2 cellular contexts compared by ENCODE assay signal in the genomic region with DNA sequence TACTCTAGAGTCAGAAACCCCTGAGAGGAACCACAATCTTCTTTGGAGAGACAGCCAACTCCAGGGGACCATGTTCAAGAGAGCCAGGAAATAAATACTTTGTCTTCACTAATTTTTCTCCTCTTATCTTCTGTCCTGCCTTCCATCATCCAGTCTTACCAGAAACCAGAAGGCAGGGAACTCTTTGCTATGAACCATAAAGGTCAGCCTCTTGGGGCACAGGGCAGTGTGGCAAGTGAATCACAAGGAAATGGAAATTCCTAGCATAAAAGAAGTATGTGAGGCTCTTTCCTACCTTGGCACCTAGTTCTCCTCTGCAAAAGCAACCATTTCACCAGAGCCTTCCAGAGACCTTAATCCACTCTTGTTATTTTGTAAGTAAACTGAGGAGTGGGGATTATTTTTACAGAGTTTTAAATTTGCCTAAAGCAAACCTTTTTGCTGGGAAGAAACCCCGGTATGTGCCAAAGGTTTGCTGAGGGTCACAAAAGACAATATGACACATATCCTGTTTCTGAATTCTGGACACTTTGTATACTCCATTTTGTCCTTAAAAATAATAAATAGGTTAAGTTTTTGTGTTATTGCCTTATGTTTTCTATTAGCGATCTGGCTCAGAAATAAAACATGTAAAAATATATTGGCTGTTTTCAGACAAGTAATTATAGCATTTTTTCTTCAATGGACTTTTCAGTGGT.
A peak's percentile ranks its signal among the peaks of the same experiment; 100 is the strongest.
TF ChIP-seq lines count a peak whose summit lies in the region.

No MANE protein-coding gene starts in this region.

TF ChIP-seq in HCT116, 20 proteins besides CTCF, POLR2A, EP300 and RAD21:
- peak; percentile 15; the same call in 1 of the 2 replicates for TF ChIP-seq FOSL1 (IDR thresholded peaks at IDR 0.05; ENCODE audit: low read depth)
- no peak for TF ChIP-seq EGR1 (IDR thresholded peaks at IDR 0.05; ENCODE audit: low read depth)
- TF ChIP-seq, protein P1, sequence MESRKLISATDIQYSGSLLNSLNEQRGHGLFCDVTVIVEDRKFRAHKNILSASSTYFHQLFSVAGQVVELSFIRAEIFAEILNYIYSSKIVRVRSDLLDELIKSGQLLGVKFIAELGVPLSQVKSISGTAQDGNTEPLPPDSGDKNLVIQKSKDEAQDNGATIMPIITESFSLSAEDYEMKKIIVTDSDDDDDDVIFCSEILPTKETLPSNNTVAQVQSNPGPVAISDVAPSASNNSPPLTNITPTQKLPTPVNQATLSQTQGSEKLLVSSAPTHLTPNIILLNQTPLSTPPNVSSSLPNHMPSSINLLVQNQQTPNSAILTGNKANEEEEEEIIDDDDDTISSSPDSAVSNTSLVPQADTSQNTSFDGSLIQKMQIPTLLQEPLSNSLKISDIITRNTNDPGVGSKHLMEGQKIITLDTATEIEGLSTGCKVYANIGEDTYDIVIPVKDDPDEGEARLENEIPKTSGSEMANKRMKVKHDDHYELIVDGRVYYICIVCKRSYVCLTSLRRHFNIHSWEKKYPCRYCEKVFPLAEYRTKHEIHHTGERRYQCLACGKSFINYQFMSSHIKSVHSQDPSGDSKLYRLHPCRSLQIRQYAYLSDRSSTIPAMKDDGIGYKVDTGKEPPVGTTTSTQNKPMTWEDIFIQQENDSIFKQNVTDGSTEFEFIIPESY (IDR thresholded peaks at IDR 0.05; ENCODE audit: extremely low read depth, insufficient replicate concordance, low read length), result no peak
- TF ChIP-seq SP1 (IDR thresholded peaks at IDR 0.05; ENCODE audit: low read depth), result 0 out of 2 replicates have a peak, but pooled peaks have one; percentile 27
TF ChIP-seq in HCT116: peak in this region for 2.

TF ChIP-seq in SK-N-SH, 30 proteins besides CTCF, POLR2A, EP300 and RAD21:
- TF ChIP-seq USF1 (IDR thresholded peaks at IDR 0.05; ENCODE audit: borderline replicate concordance, low read depth), result no peak
- TF ChIP-seq MXI1 (IDR thresholded peaks at IDR 0.05; ENCODE audit: low read depth, low read length), result no peak
- TF ChIP-seq FOSL2 (IDR thresholded peaks at IDR 0.05; ENCODE audit: borderline replicate concordance, low read depth), result no peak
- no peak for TF ChIP-seq SMC3 (IDR thresholded peaks at IDR 0.05; ENCODE audit: low read depth, low read length)
- no peak for TF ChIP-seq JUND (IDR thresholded peaks at IDR 0.05)
- TF ChIP-seq NFIC (IDR thresholded peaks at IDR 0.05; ENCODE audit: borderline replicate concordance), result no peak
- TF ChIP-seq, protein P2, sequence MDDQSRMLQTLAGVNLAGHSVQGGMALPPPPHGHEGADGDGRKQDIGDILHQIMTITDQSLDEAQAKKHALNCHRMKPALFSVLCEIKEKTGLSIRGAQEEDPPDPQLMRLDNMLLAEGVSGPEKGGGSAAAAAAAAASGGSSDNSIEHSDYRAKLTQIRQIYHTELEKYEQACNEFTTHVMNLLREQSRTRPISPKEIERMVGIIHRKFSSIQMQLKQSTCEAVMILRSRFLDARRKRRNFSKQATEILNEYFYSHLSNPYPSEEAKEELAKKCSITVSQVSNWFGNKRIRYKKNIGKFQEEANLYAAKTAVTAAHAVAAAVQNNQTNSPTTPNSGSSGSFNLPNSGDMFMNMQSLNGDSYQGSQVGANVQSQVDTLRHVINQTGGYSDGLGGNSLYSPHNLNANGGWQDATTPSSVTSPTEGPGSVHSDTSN (IDR thresholded peaks at IDR 0.05), result peak; percentile 40; the same call in 1 of the 2 replicates
- TF ChIP-seq ELF1 (IDR thresholded peaks at IDR 0.05), result no peak
- TF ChIP-seq TCF12 (IDR thresholded peaks at IDR 0.05), result peak; percentile 61
- TF ChIP-seq REST (IDR thresholded peaks at IDR 0.05; ENCODE audit: low read depth, low read length), result no peak
- TF ChIP-seq GATA2 (CRISPR knock-in tag; IDR thresholded peaks at IDR 0.05), result no peak
- 0 out of 2 replicates have a peak, but pooled peaks have one; percentile 23 for TF ChIP-seq TEAD4 (IDR thresholded peaks at IDR 0.05; ENCODE audit: borderline replicate concordance, insufficient read depth)
- no peak for TF ChIP-seq EZH2phosphoT487 (IDR thresholded peaks at IDR 0.05; ENCODE audit: borderline replicate concordance, low read depth)
- no peak for TF ChIP-seq NRF1 (IDR thresholded peaks at IDR 0.05; ENCODE audit: low read depth, low read length)
